ENCODE assay signal across 28 cellular contexts in genomic region chr16:84349852-84350565, GRCh38. TPM values are rescaled to one million over a fixed set of nuclear protein-coding genes. Genes with fewer than 3 reads are reported as not detected.
"Had no signal": no experiment of that assay in that cellular context is flagged by ENCODE, and none has a peak within 500 bp of the region (broad histone marks: within the 10 kb centered on the region; RNA-seq: fewer than 3 reads in every experiment).

No MANE protein-coding gene starts in this region.

- H3K9me3 Mint-ChIP-seq: activated naive CD8-positive, alpha-beta T cell treated with anti-CD3 and anti-CD28 coated beads for 36 hours; activated T-cell treated with anti-CD3 and anti-CD28 coated beads, Interleukin-2, amount 50 U/mL, for 24 hours; activated T-helper 2 cell treated with anti-CD3 and anti-CD28 coated beads, Interferon-gamma antibody, Interleukin-2, Interleukin-4, amounts not matched to agents 10 μg/mL and 5 μg/mL and 100 μg/mL, durations not matched to agents 14 hours and 24 hours and 36 hours; dendritic cell treated with granulocyte-macrophage colony-stimulating factor and Interleukin-4, amounts not matched to agents 40 ng/mL and 50 ng/mL, for 4 days; natural killer cell treated with Interleukin-12 subunit alpha and Interleukin-12 subunit beta and Interleukin-15 and Interleukin-18, amount 100 ng/mL, for 72 hours had no signal

- H2AFZ ChIP-seq: parathyroid adenoma had no signal

- H3K4me2 ChIP-seq: smooth muscle cell had no signal

- H3K36me3 ChIP-seq: breast epithelium, heart right ventricle, left lung, stomach, suprapubic skin, tibial nerve, uterus had no signal

- H3K9ac ChIP-seq: parathyroid adenoma had no signal

- H3K4me3 Mint-ChIP-seq: activated naive CD8-positive, alpha-beta T cell treated with anti-CD3 and anti-CD28 coated beads for 36 hours; activated T-cell treated with anti-CD3 and anti-CD28 coated beads, Interleukin-2, amount 50 U/mL, for 24 hours; dendritic cell treated with granulocyte-macrophage colony-stimulating factor and Interleukin-4, amounts not matched to agents 40 ng/mL and 50 ng/mL, for 4 days; natural killer cell treated with Interleukin-12 subunit alpha and Interleukin-12 subunit beta and Interleukin-15 and Interleukin-18, amount 100 ng/mL, for 72 hours; stimulated activated memory B cell treated with anti-CD40 and anti-IgM and Interleukin-4, amounts not matched to agents 10 μg/mL and 1 μg/mL and 100 μg/mL, for 72 hours had no signal

- DNase-seq: activated CD4-positive, alpha-beta T cell treated with anti-CD3 and anti-CD28 coated beads, Interleukin-2, amount 50 U/mL, for 4 hours; activated CD8-positive, alpha-beta memory T cell treated with anti-CD3 and anti-CD28 coated beads for 24 hours; activated CD8-positive, alpha-beta memory T cell treated with anti-CD3 and anti-CD28 coated beads, Interleukin-2, amount 50 U/mL, for 4 hours; activated naive CD4-positive, alpha-beta T cell; activated naive CD8-positive, alpha-beta T cell treated with anti-CD3 and anti-CD28 coated beads for 36 hours; activated T-cell treated with anti-CD3 and anti-CD28 coated beads, Interleukin-2, amount 50 U/mL, for 24 hours; effector CD8-positive, alpha-beta T cell; erythroblast; foreskin fibroblast; heart right ventricle; left lung; stimulated activated CD4-positive, alpha-beta T cell treated with anti-CD3 and anti-CD28 coated beads, Interleukin-15, amount 100 ng/mL, for 24 hours; stomach; T-helper 1 cell; T-helper 9 cell; uterus had no signal

- H3K79me2 ChIP-seq: parathyroid adenoma had no signal

- H3K9me3 ChIP-seq: breast epithelium, heart right ventricle, left lung, stomach, suprapubic skin, tibial nerve, uterus had no signal

- H3K27ac ChIP-seq: breast epithelium, heart right ventricle, left lung, parathyroid adenoma, stomach, suprapubic skin, tibial nerve, uterus had no signal

- H3K36me3 Mint-ChIP-seq: activated naive CD8-positive, alpha-beta T cell treated with anti-CD3 and anti-CD28 coated beads for 36 hours; natural killer cell treated with Interleukin-12 subunit alpha and Interleukin-12 subunit beta and Interleukin-15 and Interleukin-18, amount 100 ng/mL, for 72 hours; stimulated activated memory B cell treated with anti-CD40 and anti-IgM and Interleukin-4, amounts not matched to agents 10 μg/mL and 1 μg/mL and 100 μg/mL, for 72 hours had no signal

- H3K27ac Mint-ChIP-seq: activated naive CD8-positive, alpha-beta T cell treated with anti-CD3 and anti-CD28 coated beads for 36 hours; activated T-cell treated with anti-CD3 and anti-CD28 coated beads, Interleukin-2, amount 50 U/mL, for 24 hours; activated T-helper 2 cell treated with anti-CD3 and anti-CD28 coated beads, Interferon-gamma antibody, Interleukin-2, Interleukin-4, amounts not matched to agents 10 μg/mL and 5 μg/mL and 100 μg/mL, durations not matched to agents 14 hours and 24 hours and 36 hours; dendritic cell treated with granulocyte-macrophage colony-stimulating factor and Interleukin-4, amounts not matched to agents 40 ng/mL and 50 ng/mL, for 4 days; natural killer cell treated with Interleukin-12 subunit alpha and Interleukin-12 subunit beta and Interleukin-15 and Interleukin-18, amount 100 ng/mL, for 72 hours; stimulated activated memory B cell treated with anti-CD40 and anti-IgM and Interleukin-4, amounts not matched to agents 10 μg/mL and 1 μg/mL and 100 μg/mL, for 72 hours had no signal

- H3K27me3 ChIP-seq: breast epithelium, left lung, stomach, suprapubic skin, tibial nerve, uterus had no signal

- H3K4me3 ChIP-seq: breast epithelium, heart right ventricle, left lung, lung, smooth muscle cell, stomach, suprapubic skin, tibial nerve, uterus had no signal

- H3K4me1 Mint-ChIP-seq: activated naive CD8-positive, alpha-beta T cell treated with anti-CD3 and anti-CD28 coated beads for 36 hours; stimulated activated memory B cell treated with anti-CD40 and anti-IgM and Interleukin-4, amounts not matched to agents 10 μg/mL and 1 μg/mL and 100 μg/mL, for 72 hours had no signal

- ATAC-seq: heart right ventricle; left lung; natural killer cell treated with Interleukin-12 subunit alpha and Interleukin-12 subunit beta and Interleukin-15 and Interleukin-18, amount 100 ng/mL, for 72 hours; sciatic nerve; stimulated activated memory B cell treated with anti-CD40 and anti-IgM and Interleukin-4, amounts not matched to agents 10 μg/mL and 1 μg/mL and 100 μg/mL, for 72 hours had no signal

- H3K4me1 ChIP-seq: breast epithelium, heart right ventricle, left lung, parathyroid adenoma, tibial nerve, uterus had no signal

RNA-seq across cellular contexts. Expression of gene ATP2C2, which starts 18.3 kb away (rescaled TPM):
- total RNA-seq: activated naive CD8-positive, alpha-beta T cell treated with anti-CD3 and anti-CD28 coated beads for 36 hours; activated T-helper 2 cell treated with anti-CD3 and anti-CD28 coated beads, Interferon-gamma antibody, Interleukin-2, Interleukin-4, amounts not matched to agents 10 μg/mL and 5 μg/mL and 100 μg/mL, durations not matched to agents 14 hours and 24 hours and 36 hours; fibroblast of lung; heart right ventricle; natural killer cell treated with Interleukin-12 subunit alpha and Interleukin-12 subunit beta and Interleukin-15 and Interleukin-18, amount 100 ng/mL, for 72 hours; tibial nerve had no signal
- polyA plus RNA-seq: fibroblast of lung had no signal

RNA-seq across cellular contexts. Expression of gene WFDC1, which starts 55.3 kb away (rescaled TPM):
- total RNA-seq: activated naive CD8-positive, alpha-beta T cell treated with anti-CD3 and anti-CD28 coated beads for 36 hours; activated T-helper 2 cell treated with anti-CD3 and anti-CD28 coated beads, Interferon-gamma antibody, Interleukin-2, Interleukin-4, amounts not matched to agents 10 μg/mL and 5 μg/mL and 100 μg/mL, durations not matched to agents 14 hours and 24 hours and 36 hours; natural killer cell treated with Interleukin-12 subunit alpha and Interleukin-12 subunit beta and Interleukin-15 and Interleukin-18, amount 100 ng/mL, for 72 hours had no signal
